10 cellular contexts compared by ENCODE assay signal in genomic region chr9:35537898-35538297, GRCh38. TPM values are rescaled to one million over a fixed set of nuclear protein-coding genes. Genes with fewer than 3 reads are reported as not detected.
DNase-seq lines count a peak whose midpoint lies in the region; ATAC-seq and TF ChIP-seq lines count a peak whose summit lies in the region.
"Had no signal": no experiment of that assay in that cellular context is flagged by ENCODE, and none has a peak within 500 bp of the region (broad histone marks: within the 10 kb centered on the region; RNA-seq: fewer than 3 reads in every experiment).

No MANE protein-coding gene starts in this region.

- H2BK12ac ChIP-seq in mesenchymal stem cell (ENCODE audit: low read length in 2 of 2) = peak overlapping the region; percentile 79 to 95

- peak overlapping the region; percentile 75 to 90 for H3K4ac ChIP-seq in mesenchymal stem cell (ENCODE audit: low read depth in 1 of 2, low read length in 2 of 2)

- peak overlapping the region; percentile 73 for H2BK120ac ChIP-seq in mesenchymal stem cell (ENCODE audit: low read depth, low read length)

- H3K4me1 ChIP-seq in Panc1 (ENCODE audit: control insufficient read depth, insufficient read depth, low read length) = peaks cover 16% of the 10 kb centered on the region
- H3K4me1 ChIP-seq in mesenchymal stem cell (ENCODE audit: control insufficient read depth, insufficient read depth, low read depth, low read length) = peaks cover 16% of the 10 kb centered on the region
- H3K4me1 ChIP-seq in spleen = peaks cover 3 to 61% (median 17%) of the 10 kb centered on the region in 6 donors

- in situ Hi-C loops in Panc1 (cut with HindIII; ENCODE audit: low pct_unique_long_range_greater_than_20kb, low sequenced_read_pairs) = no loop called here

- peak overlapping the region in 1 of 2 experiments; percentile 89 for H3K14ac ChIP-seq in mesenchymal stem cell (ENCODE audit: low read length in 2 of 2)

- DNase-seq in Panc1 (ENCODE audit: low read depth, low spot score) (no peak), epithelial cell of prostate (ENCODE audit: low read depth, low spot score) (no peak), mesenchymal stem cell (peak; percentile 64), spleen (no peak), NCI-H774 (lab: John Stamatoyannopoulos, UW) (no peak), NCI-H2081 treated with DMSO at 0.1 percent for 48 hours (lab: John Stamatoyannopoulos, UW) (no peak), ureter (ENCODE audit: low spot score) (no peak)
- DNase-seq: MM.1S had no signal

- H3K9ac ChIP-seq in mesenchymal stem cell (ENCODE audit: low read length) = peak overlapping the region; percentile 84

- POLR2A ChIA-PET in Panc1 (lab: Charles Lee) = no interaction called here

- no peak overlapping the region for H3K4me2 ChIP-seq in mesenchymal stem cell (ENCODE audit: low read length, poor library complexity, severe bottlenecking)

- H3K18ac ChIP-seq in mesenchymal stem cell (ENCODE audit: low read depth in 1 of 2, low read length in 2 of 2) = peak overlapping the region; percentile 90 to 96

- intact Hi-C loops in Panc1 (cut with micrococcal nuclease; ENCODE audit: unreplicated experiment) = no loop called here
- intact Hi-C loops in spleen (cut with DNase I; ENCODE audit: low total_unique reads) = no loop called here

- peaks cover 18% of the 10 kb centered on the region for H3K79me1 ChIP-seq in mesenchymal stem cell (replicated peaks; ENCODE audit: low read length, poor library complexity, severe bottlenecking)

- no peak overlapping the region for H2BK15ac ChIP-seq in mesenchymal stem cell (ENCODE audit: low read depth, poor library complexity, severe bottlenecking)

- TF ChIP-seq CTCF in Panc1 (IDR thresholded peaks at IDR 0.05) = no peak
- no peak for TF ChIP-seq CTCF in spleen (IDR thresholded peaks at IDR 0.05 in 8 of 11, conservative IDR thresholded peaks at IDR 0.05 in 3 of 11)

- H2AFZ ChIP-seq in mesenchymal stem cell (ENCODE audit: low read depth, low read length) = no peak overlapping the region

- H2AK5ac ChIP-seq in mesenchymal stem cell (ENCODE audit: low read length, severe bottlenecking) = peak overlapping the region; percentile 99

- BruUV-seq in Panc1 (replicated peaks; lab: Mats Ljungman, UMichigan) = no TSS peak

- CTCF ChIA-PET in Panc1 (lab: Charles Lee) = interaction anchor here (1.1 kb wide), 1 partner anchor 16 kb away, joined by 3 read pairs; no protein-coding TSS in a partner anchor

- H3K36me3 ChIP-seq in Panc1 (ENCODE audit: control insufficient read depth, insufficient read depth, low read length) = no peaks in the 10 kb centered on the region
- peaks cover 0 to 7% of the 10 kb centered on the region in 2 experiments for H3K36me3 ChIP-seq in mesenchymal stem cell (ENCODE audit: control insufficient read depth in 1 of 2, insufficient read depth in 2 of 2, low read depth in 1 of 2, low read length in 2 of 2)
- H3K36me3 ChIP-seq in spleen = no peaks in the 10 kb centered on the region

- no peak overlapping the region for H3K4me3 ChIP-seq in Panc1 (ENCODE audit: low read depth in 2 of 2, low read length in 2 of 2)
- peak overlapping the region in 1 of 2 experiments; percentile 78 for H3K4me3 ChIP-seq in mesenchymal stem cell (ENCODE audit: insufficient read depth in 1 of 2, low read depth in 1 of 2, low read length in 2 of 2)
- H3K4me3 ChIP-seq in spleen = peak overlapping the region in 2 of 8 donors; percentile 41 to 59

- H2BK5ac ChIP-seq in mesenchymal stem cell (ENCODE audit: low read depth, low read length, poor library complexity, severe bottlenecking) = no peak overlapping the region

- TF ChIP-seq POLR2A in spleen (IDR thresholded peaks at IDR 0.05) = no peak

- H3K27me3 ChIP-seq in Panc1 (ENCODE audit: control insufficient read depth, insufficient read depth, low read length) (no peaks in the 10 kb centered on the region), mesenchymal stem cell (ENCODE audit: control insufficient read depth in 1 of 2, insufficient read depth in 1 of 2, low read length in 2 of 2) (no peaks in the 10 kb centered on the region), spleen (replicated peaks in 1 of 7) (no peaks in the 10 kb centered on the region)

- ATAC-seq in Panc1 (peak; percentile 25; the same call in 1 of the 2 replicates), HG02571 (IDR thresholded peaks at IDR 0.05; ENCODE audit: unreplicated experiment) (no peak)
- ATAC-seq: natural killer cell treated with Interleukin-12 subunit alpha and Interleukin-12 subunit beta and Interleukin-15 and Interleukin-18, amount 100 ng/mL, for 72 hours had no signal

- peak overlapping the region in 1 of 2 experiments; percentile 83 for H3K23ac ChIP-seq in mesenchymal stem cell (ENCODE audit: low read length in 2 of 2)

- H3K9me3 ChIP-seq in Panc1 (ENCODE audit: control insufficient read depth, insufficient read depth, low read depth, low read length) (no peaks in the 10 kb centered on the region), mesenchymal stem cell (ENCODE audit: control insufficient read depth, low read length) (no peaks in the 10 kb centered on the region), spleen (no peaks in the 10 kb centered on the region)

- peak overlapping the region; percentile 54 for H4K8ac ChIP-seq in mesenchymal stem cell (ENCODE audit: low read length)

- H3K27ac ChIP-seq in Panc1 (ENCODE audit: low read length) (peak overlapping the region; percentile 70), epithelial cell of prostate (peak overlapping the region; percentile 71), mesenchymal stem cell (ENCODE audit: low read length, poor library complexity, severe bottlenecking) (peak overlapping the region; percentile 90), spleen (peak overlapping the region; percentile 44 to 88 (median 82))

- WGBS in mesenchymal stem cell = 52% methylated on average over 3 of the region's 3 CpGs
- 61 to 100% (median 70%) methylated on average over 2 to 3 of the region's 3 CpGs; no CpG with 5 or more reads in 1 of the 5 donors for WGBS in spleen, 5 donors

- H4K91ac ChIP-seq in mesenchymal stem cell (ENCODE audit: low read length) = peak overlapping the region; percentile 52

RNA-seq across cellular contexts. Expression of gene RUSC2, which starts 48.0 kb away (rescaled TPM):
- total RNA-seq in Panc1 (2021; ENCODE audit: unreplicated experiment) = 49.9 TPM
- 30.4 TPM for polyA plus RNA-seq in Panc1 (2012; ENCODE audit: insufficient read length)
- 13.1 TPM for polyA plus RNA-seq in mesenchymal stem cell (2013, experiment 1 of 2)
- polyA plus RNA-seq in mesenchymal stem cell (2013, experiment 2 of 2) = 12.6 TPM
- 10 to 100 TPM; 11.5 to 41.9 (median 15.0) TPM for total RNA-seq in spleen
- 10 to 100 TPM in 1 of 3 donors, 1 to 10 TPM in 2; 2.5 to 12.1 (median 5.3) TPM for polyA plus RNA-seq in spleen
- total RNA-seq in ureter = 29.8 TPM
